In genomic region chr1:220219865-220220698, GRCh38 we compare ENCODE assay signal across 1 cellular context.
TF ChIP-seq lines count a peak whose summit lies in the region.

No MANE protein-coding gene starts in this region.

TF ChIP-seq in GM23338, 12 proteins besides CTCF, POLR2A, EP300 and RAD21 (continued from another document):
- TF ChIP-seq ZNF114 (CRISPR knock-in tag; IDR thresholded peaks at IDR 0.05) (no peak), EZH2phosphoT487 (IDR thresholded peaks at IDR 0.05; ENCODE audit: unreplicated experiment) (no peak), REST (IDR thresholded peaks at IDR 0.05; ENCODE audit: unreplicated experiment) (no peak)
- TF ChIP-seq, protein P1, sequence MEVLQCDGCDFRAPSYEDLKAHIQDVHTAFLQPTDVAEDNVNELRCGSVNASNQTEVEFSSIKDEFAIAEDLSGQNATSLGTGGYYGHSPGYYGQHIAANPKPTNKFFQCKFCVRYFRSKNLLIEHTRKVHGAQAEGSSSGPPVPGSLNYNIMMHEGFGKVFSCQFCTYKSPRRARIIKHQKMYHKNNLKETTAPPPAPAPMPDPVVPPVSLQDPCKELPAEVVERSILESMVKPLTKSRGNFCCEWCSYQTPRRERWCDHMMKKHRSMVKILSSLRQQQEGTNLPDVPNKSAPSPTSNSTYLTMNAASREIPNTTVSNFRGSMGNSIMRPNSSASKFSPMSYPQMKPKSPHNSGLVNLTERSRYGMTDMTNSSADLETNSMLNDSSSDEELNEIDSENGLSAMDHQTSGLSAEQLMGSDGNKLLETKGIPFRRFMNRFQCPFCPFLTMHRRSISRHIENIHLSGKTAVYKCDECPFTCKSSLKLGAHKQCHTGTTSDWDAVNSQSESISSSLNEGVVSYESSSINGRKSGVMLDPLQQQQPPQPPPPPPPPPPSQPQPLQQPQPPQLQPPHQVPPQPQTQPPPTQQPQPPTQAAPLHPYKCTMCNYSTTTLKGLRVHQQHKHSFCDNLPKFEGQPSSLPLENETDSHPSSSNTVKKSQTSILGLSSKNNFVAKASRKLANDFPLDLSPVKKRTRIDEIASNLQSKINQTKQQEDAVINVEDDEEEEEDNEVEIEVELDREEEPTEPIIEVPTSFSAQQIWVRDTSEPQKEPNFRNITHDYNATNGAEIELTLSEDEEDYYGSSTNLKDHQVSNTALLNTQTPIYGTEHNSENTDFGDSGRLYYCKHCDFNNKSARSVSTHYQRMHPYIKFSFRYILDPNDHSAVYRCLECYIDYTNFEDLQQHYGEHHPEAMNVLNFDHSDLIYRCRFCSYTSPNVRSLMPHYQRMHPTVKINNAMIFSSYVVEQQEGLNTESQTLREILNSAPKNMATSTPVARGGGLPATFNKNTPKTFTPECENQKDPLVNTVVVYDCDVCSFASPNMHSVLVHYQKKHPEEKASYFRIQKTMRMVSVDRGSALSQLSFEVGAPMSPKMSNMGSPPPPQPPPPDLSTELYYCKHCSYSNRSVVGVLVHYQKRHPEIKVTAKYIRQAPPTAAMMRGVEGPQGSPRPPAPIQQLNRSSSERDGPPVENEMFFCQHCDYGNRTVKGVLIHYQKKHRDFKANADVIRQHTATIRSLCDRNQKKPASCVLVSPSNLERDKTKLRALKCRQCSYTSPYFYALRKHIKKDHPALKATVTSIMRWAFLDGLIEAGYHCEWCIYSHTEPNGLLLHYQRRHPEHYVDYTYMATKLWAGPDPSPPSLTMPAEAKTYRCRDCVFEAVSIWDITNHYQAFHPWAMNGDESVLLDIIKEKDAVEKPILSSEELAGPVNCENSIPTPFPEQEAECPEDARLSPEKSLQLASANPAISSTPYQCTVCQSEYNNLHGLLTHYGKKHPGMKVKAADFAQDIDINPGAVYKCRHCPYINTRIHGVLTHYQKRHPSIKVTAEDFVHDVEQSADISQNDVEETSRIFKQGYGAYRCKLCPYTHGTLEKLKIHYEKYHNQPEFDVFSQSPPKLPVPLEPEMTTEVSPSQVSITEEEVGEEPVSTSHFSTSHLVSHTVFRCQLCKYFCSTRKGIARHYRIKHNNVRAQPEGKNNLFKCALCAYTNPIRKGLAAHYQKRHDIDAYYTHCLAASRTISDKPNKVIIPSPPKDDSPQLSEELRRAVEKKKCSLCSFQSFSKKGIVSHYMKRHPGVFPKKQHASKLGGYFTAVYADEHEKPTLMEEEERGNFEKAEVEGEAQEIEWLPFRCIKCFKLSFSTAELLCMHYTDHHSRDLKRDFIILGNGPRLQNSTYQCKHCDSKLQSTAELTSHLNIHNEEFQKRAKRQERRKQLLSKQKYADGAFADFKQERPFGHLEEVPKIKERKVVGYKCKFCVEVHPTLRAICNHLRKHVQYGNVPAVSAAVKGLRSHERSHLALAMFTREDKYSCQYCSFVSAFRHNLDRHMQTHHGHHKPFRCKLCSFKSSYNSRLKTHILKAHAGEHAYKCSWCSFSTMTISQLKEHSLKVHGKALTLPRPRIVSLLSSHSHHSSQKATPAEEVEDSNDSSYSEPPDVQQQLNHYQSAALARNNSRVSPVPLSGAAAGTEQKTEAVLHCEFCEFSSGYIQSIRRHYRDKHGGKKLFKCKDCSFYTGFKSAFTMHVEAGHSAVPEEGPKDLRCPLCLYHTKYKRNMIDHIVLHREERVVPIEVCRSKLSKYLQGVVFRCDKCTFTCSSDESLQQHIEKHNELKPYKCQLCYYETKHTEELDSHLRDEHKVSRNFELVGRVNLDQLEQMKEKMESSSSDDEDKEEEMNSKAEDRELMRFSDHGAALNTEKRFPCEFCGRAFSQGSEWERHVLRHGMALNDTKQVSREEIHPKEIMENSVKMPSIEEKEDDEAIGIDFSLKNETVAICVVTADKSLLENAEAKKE (CRISPR knock-in tag; IDR thresholded peaks at IDR 0.05): no peak
TF ChIP-seq in GM23338: peak in this region for 0.
